21 cellular contexts compared by ENCODE assay signal in genomic region chr13:28551498-28551895, GRCh38. TPM values are rescaled to one million over a fixed set of nuclear protein-coding genes. Genes with fewer than 3 reads are reported as not detected.
A peak's percentile ranks its signal among the peaks of the same experiment; 100 is the strongest.
DNase-seq lines count a peak whose midpoint lies in the region; FAIRE-seq lines count a peak whose summit lies in the region.
"Had no signal": no experiment of that assay in that cellular context is flagged by ENCODE, and none has a peak within 500 bp of the region (broad histone marks: within the 10 kb centered on the region; RNA-seq: fewer than 3 reads in every experiment).

No MANE protein-coding gene starts in this region.

- no peak for DNase-seq in activated T-cell treated with anti-CD3 and anti-CD28 coated beads, Interleukin-2, amount 50 U/mL, for 24 hours
- DNase-seq in activated T-cell treated with anti-CD3 and anti-CD28 coated beads, Interleukin-2, amount 50 U/mL, for 1 hour, result no peak
- DNase-seq in GM19239 (ENCODE audit: insufficient read length, low spot score) (no peak), NCI-H1048 (lab: John Stamatoyannopoulos, UW) (no peak)
- no peak for DNase-seq in activated T-helper 2 cell treated with anti-CD3 and anti-CD28 coated beads, Interferon-gamma antibody, Interleukin-2, Interleukin-4, amounts not matched to agents 10 μg/mL and 5 μg/mL and 100 μg/mL, durations not matched to agents 14 hours and 24 hours and 36 hours (ENCODE audit: low spot score)
- no peak for DNase-seq in stimulated activated CD4-positive, alpha-beta T cell treated with anti-CD3 and anti-CD28 coated beads, Interleukin-1b, Interleukin-23, amount 100 ng/mL, for 48 hours
- DNase-seq: CD4-positive, CD25-positive, alpha-beta regulatory T cell; CD8-positive, alpha-beta memory T cell; COR-L47; DMS 273 treated with DMSO at 0.1 percent for 48 hours; DMS53; DND-41; EL; H7; HFFc6 had no signal

- peak; percentile 28 for FAIRE-seq in GM19239 (lab: Jason Lieb, UNC)
- FAIRE-seq: GM12878, HepG2 had no signal

- H3K36me3 Mint-ChIP-seq in activated T-cell treated with anti-CD3 and anti-CD28 coated beads, Interleukin-2, amount 50 U/mL, for 24 hours (ENCODE audit: low read depth), result no peaks in the 10 kb centered on the region
- no peaks in the 10 kb centered on the region for H3K36me3 Mint-ChIP-seq in activated T-helper 2 cell treated with anti-CD3 and anti-CD28 coated beads, Interferon-gamma antibody, Interleukin-2, Interleukin-4, amounts not matched to agents 10 μg/mL and 5 μg/mL and 100 μg/mL, durations not matched to agents 14 hours and 24 hours and 36 hours (ENCODE audit: low read depth)
- H3K36me3 Mint-ChIP-seq: CD4-positive, CD25-positive, alpha-beta regulatory T cell; IgD-negative memory B cell had no signal

- H3K27me3 Mint-ChIP-seq in activated T-cell treated with anti-CD3 and anti-CD28 coated beads, Interleukin-2, amount 50 U/mL, for 24 hours, result peaks cover 14% of the 10 kb centered on the region
- H3K27me3 Mint-ChIP-seq in activated T-helper 2 cell treated with anti-CD3 and anti-CD28 coated beads, Interferon-gamma antibody, Interleukin-2, Interleukin-4, amounts not matched to agents 10 μg/mL and 5 μg/mL and 100 μg/mL, durations not matched to agents 14 hours and 24 hours and 36 hours (ENCODE audit: low read depth), result peaks cover 6% of the 10 kb centered on the region

- intact Hi-C loops in activated T-helper 2 cell treated with anti-CD3 and anti-CD28 coated beads, Interferon-gamma antibody, Interleukin-2, Interleukin-4, amounts not matched to agents 10 μg/mL and 5 μg/mL and 100 μg/mL, durations not matched to agents 14 hours and 24 hours and 36 hours (cut with micrococcal nuclease), result no loop called here

- H3K27ac Mint-ChIP-seq in activated T-cell treated with anti-CD3 and anti-CD28 coated beads, Interleukin-2, amount 50 U/mL, for 24 hours, result peak overlapping the region; percentile 16
- H3K27ac Mint-ChIP-seq in activated T-helper 2 cell treated with anti-CD3 and anti-CD28 coated beads, Interferon-gamma antibody, Interleukin-2, Interleukin-4, amounts not matched to agents 10 μg/mL and 5 μg/mL and 100 μg/mL, durations not matched to agents 14 hours and 24 hours and 36 hours, result peak overlapping the region; percentile 14
- H3K27ac Mint-ChIP-seq: B cell; CD4-positive, CD25-positive, alpha-beta regulatory T cell; CD8-positive, alpha-beta memory T cell; GM23338; HFFc6; IgD-negative memory B cell had no signal

- H3K9me3 Mint-ChIP-seq in activated T-cell treated with anti-CD3 and anti-CD28 coated beads, Interleukin-2, amount 50 U/mL, for 24 hours, result no peaks in the 10 kb centered on the region
- no peaks in the 10 kb centered on the region for H3K9me3 Mint-ChIP-seq in activated T-helper 2 cell treated with anti-CD3 and anti-CD28 coated beads, Interferon-gamma antibody, Interleukin-2, Interleukin-4, amounts not matched to agents 10 μg/mL and 5 μg/mL and 100 μg/mL, durations not matched to agents 14 hours and 24 hours and 36 hours
- H3K9me3 Mint-ChIP-seq: CD8-positive, alpha-beta memory T cell; GM23338; HFFc6; IgD-negative memory B cell had no signal

- H3K4me1 Mint-ChIP-seq in activated T-cell treated with anti-CD3 and anti-CD28 coated beads, Interleukin-2, amount 50 U/mL, for 24 hours (ENCODE audit: low read depth), result peaks cover 12% of the 10 kb centered on the region
- H3K4me1 Mint-ChIP-seq in activated T-helper 2 cell treated with anti-CD3 and anti-CD28 coated beads, Interferon-gamma antibody, Interleukin-2, Interleukin-4, amounts not matched to agents 10 μg/mL and 5 μg/mL and 100 μg/mL, durations not matched to agents 14 hours and 24 hours and 36 hours (ENCODE audit: low read depth), result no peaks in the 10 kb centered on the region
- H3K4me1 Mint-ChIP-seq: B cell; CD4-positive, CD25-positive, alpha-beta regulatory T cell; CD8-positive, alpha-beta memory T cell; IgD-negative memory B cell had no signal

- no peak overlapping the region for H3K4me3 Mint-ChIP-seq in activated T-cell treated with anti-CD3 and anti-CD28 coated beads, Interleukin-2, amount 50 U/mL, for 24 hours
- H3K4me3 Mint-ChIP-seq in activated T-helper 2 cell treated with anti-CD3 and anti-CD28 coated beads, Interferon-gamma antibody, Interleukin-2, Interleukin-4, amounts not matched to agents 10 μg/mL and 5 μg/mL and 100 μg/mL, durations not matched to agents 14 hours and 24 hours and 36 hours (ENCODE audit: low read depth), result no peak overlapping the region
- H3K4me3 Mint-ChIP-seq: B cell; CD4-positive, CD25-positive, alpha-beta regulatory T cell; CD8-positive, alpha-beta memory T cell; GM23338; HFFc6; IgD-negative memory B cell had no signal

RNA-seq across cellular contexts. Expression of gene FLT1, which starts 56.6 kb away (rescaled TPM):
- total RNA-seq in activated T-helper 2 cell treated with anti-CD3 and anti-CD28 coated beads, Interferon-gamma antibody, Interleukin-2, Interleukin-4, amounts not matched to agents 10 μg/mL and 5 μg/mL and 100 μg/mL, durations not matched to agents 14 hours and 24 hours and 36 hours, result 29.9 and 32.4 TPM in 2 replicates
- total RNA-seq: G401 had no signal
